ENCODE assay signal across 20 cellular contexts in the genomic region with DNA sequence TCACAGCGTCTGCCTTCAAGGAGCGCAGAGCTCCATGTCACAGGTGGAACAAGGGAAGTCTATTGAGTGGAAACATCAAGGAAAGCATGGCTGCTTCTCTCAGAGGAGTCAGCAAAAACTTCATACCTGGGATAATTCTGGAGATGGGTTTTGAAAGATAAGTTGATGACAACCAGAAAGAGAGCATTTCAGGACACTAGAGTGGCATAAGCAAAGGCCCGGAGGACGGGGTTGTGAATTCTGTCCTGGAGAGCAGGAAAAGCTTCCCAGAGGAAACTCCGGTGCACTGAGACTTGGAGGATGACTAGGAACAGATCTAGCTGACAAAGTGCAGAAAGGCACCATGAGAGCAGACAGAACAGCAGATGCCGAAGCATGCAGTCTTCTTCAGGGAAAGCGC.
A peak's percentile ranks its signal among the peaks of the same experiment; 100 is the strongest.
DNase-seq lines count a peak whose midpoint lies in the region; ATAC-seq, FAIRE-seq and TF ChIP-seq lines count a peak whose summit lies in the region.
"Had no signal": no experiment of that assay in that cellular context is flagged by ENCODE, and none has a peak within 500 bp of the region (broad histone marks: within the 10 kb centered on the region; RNA-seq: fewer than 3 reads in every experiment).

No MANE protein-coding gene starts in this region.

- H3K27ac Mint-ChIP-seq in nephron (peak overlapping the region in 2 of 3 experiments; percentile 33 to 53), T-helper 17 cell (no peak overlapping the region)
- H3K27ac Mint-ChIP-seq: CD4-positive, CD25-positive, alpha-beta regulatory T cell; CD8-positive, alpha-beta memory T cell had no signal

- H3K56ac ChIP-seq in H1 (replicated peaks; ENCODE audit: insufficient read length, low read depth, low read length): no peak overlapping the region

- H3K4me3 Mint-ChIP-seq in nephron: no peak overlapping the region
- no peak overlapping the region for H3K4me3 Mint-ChIP-seq in T-helper 17 cell
- H3K4me3 Mint-ChIP-seq: CD4-positive, CD25-positive, alpha-beta regulatory T cell; CD8-positive, alpha-beta memory T cell had no signal

- no peak overlapping the region for H3K14ac ChIP-seq in H1 (ENCODE audit: insufficient read length)

- H2BK5ac ChIP-seq in H1 (ENCODE audit: low read depth, low read length): no peak overlapping the region

- H3K23ac ChIP-seq in H1 (ENCODE audit: insufficient read length): no peak overlapping the region

- no peaks in the 10 kb centered on the region for H3K27me3 Mint-ChIP-seq in nephron (ENCODE audit: low read depth)
- H3K27me3 Mint-ChIP-seq in T-helper 17 cell: peaks cover 34% of the 10 kb centered on the region
- H3K27me3 Mint-ChIP-seq: CD4-positive, CD25-positive, alpha-beta regulatory T cell; CD8-positive, alpha-beta memory T cell had no signal

- no peak for TF ChIP-seq EP300 in H1 (IDR thresholded peaks at IDR 0.05; ENCODE audit: borderline replicate concordance in 1 of 2, low read depth in 2 of 2, low read length in 2 of 2)

- no peak overlapping the region for H2AK5ac ChIP-seq in H1 (ENCODE audit: low read depth, low read length)

- no peaks in the 10 kb centered on the region for H3K79me2 ChIP-seq in H1 (ENCODE audit: control insufficient read depth in 1 of 2, insufficient read depth in 2 of 2, low read length in 2 of 2)

- H4K5ac ChIP-seq in H1 (ENCODE audit: insufficient read length, low read depth, low read length): no peak overlapping the region

- no peak overlapping the region for H3K9ac ChIP-seq in H1 (replicated peaks in 1 of 4; ENCODE audit: extremely low read depth in 1 of 4, low read depth in 3 of 4, low read length in 3 of 4)
- H3K9ac ChIP-seq: GM23248 had no signal

- TF ChIP-seq POLR2A in H1 (IDR thresholded peaks at IDR 0.05; ENCODE audit: control extremely low read depth in 1 of 2, low read depth in 2 of 2, low read length in 2 of 2) (no peak), gastrocnemius medialis (IDR thresholded peaks at IDR 0.05) (no peak)

- H3K79me1 ChIP-seq in H1 (ENCODE audit: low read depth, low read length): no peaks in the 10 kb centered on the region

- H4K91ac ChIP-seq in H1 (replicated peaks; ENCODE audit: insufficient read length, low read length): no peak overlapping the region

- no peak overlapping the region for H2AFZ ChIP-seq in H1 (ENCODE audit: low read length)
- H2AFZ ChIP-seq: GM23248 had no signal

- H3K9me3 ChIP-seq in heart right ventricle (no peaks in the 10 kb centered on the region), H1 (ENCODE audit: insufficient read depth in 2 of 2, low read depth in 1 of 2, low read length in 1 of 2) (no peaks in the 10 kb centered on the region), gastrocnemius medialis (no peaks in the 10 kb centered on the region), T-helper 17 cell (ENCODE audit: control insufficient read depth, low read length, poor library complexity, severe bottlenecking) (no peaks in the 10 kb centered on the region)
- H3K9me3 ChIP-seq: BE2C, Caco-2 had no signal

- no peak overlapping the region for H2BK15ac ChIP-seq in H1 (ENCODE audit: low read length)

- TF ChIP-seq CTCF in heart right ventricle (IDR thresholded peaks at IDR 0.05) (no peak), H1 (IDR thresholded peaks at IDR 0.05; ENCODE audit: control extremely low read depth in 1 of 3, insufficient read depth in 1 of 3, low read depth in 1 of 3, low read length in 3 of 3) (no peak), nephron (IDR thresholded peaks at IDR 0.05; ENCODE audit: unreplicated experiment in 3 of 3) (no peak), gastrocnemius medialis (IDR thresholded peaks at IDR 0.05 in 4 of 5, conservative IDR thresholded peaks at IDR 0.05 in 1 of 5) (no peak), foreskin keratinocyte (conservative IDR thresholded peaks at IDR 0.05) (no peak)

- CTCF ChIA-PET in H1 (lab: Charles Lee; ENCODE audit: partially characterized antibody): no interaction called here

- no peaks in the 10 kb centered on the region for H3K23me2 ChIP-seq in H1 (ENCODE audit: low read depth, low read length)

- in situ Hi-C loops in gastrocnemius medialis (cut with MboI; ENCODE audit: low sequenced_read_pairs in 4 of 4): no loop called here

- POLR2A ChIA-PET in H1 (lab: Charles Lee; ENCODE audit: partially characterized antibody): no interaction called here

- H3K9me3 Mint-ChIP-seq in nephron: no peaks in the 10 kb centered on the region

- no peak overlapping the region for H2BK20ac ChIP-seq in H1 (ENCODE audit: low read length)

- no peak overlapping the region for H3K4ac ChIP-seq in H1 (replicated peaks; ENCODE audit: insufficient read length, low read depth, low read length)

- no peak overlapping the region for H2BK120ac ChIP-seq in H1 (replicated peaks; ENCODE audit: low read depth, low read length)

- FAIRE-seq in H1 (lab: Jason Lieb, UNC): no peak
- FAIRE-seq: D721Med, G401.6, GM12891, GM19239, H54 had no signal

- ATAC-seq in heart right ventricle (no peak), Right ventricle myocardium superior (ENCODE audit: poor library complexity) (no peak), gastrocnemius medialis (peak; percentile 3 to 18), T-helper 17 cell (no peak), foreskin keratinocyte (no peak)

- no peak overlapping the region for H3K18ac ChIP-seq in H1 (ENCODE audit: extremely low read depth, low read length)

- 75 to 83% methylated on average over 7 of the region's 7 CpGs for WGBS in heart right ventricle, 2 donors
- WGBS in H1 (ENCODE audit: extremely low coverage in 1 of 2, insufficient coverage in 1 of 2, insufficient read length in 1 of 2, insufficient replicate concordance in 2 of 2, low coverage in 1 of 2, low lambda C conversion rate in 2 of 2, missing lambda C conversion rate in 1 of 2), 2 experiments: 93% methylated on average over 7 of the region's 7 CpGs; no CpG with 5 or more reads in 1 of the 2 experiments

- no peaks in the 10 kb centered on the region for H3K36me3 ChIP-seq in heart right ventricle
- H3K36me3 ChIP-seq in H1 (ENCODE audit: control insufficient read depth in 2 of 4, insufficient read depth in 4 of 4, low read length in 3 of 4): no peaks in the 10 kb centered on the region
- no peaks in the 10 kb centered on the region for H3K36me3 ChIP-seq in gastrocnemius medialis
- H3K36me3 ChIP-seq: BE2C had no signal

- H3K4me1 ChIP-seq in heart right ventricle: peaks cover 0 to 39% (median 26%) of the 10 kb centered on the region in 9 donors
- H3K4me1 ChIP-seq in H1 (replicated peaks in 1 of 4; ENCODE audit: control insufficient read depth in 3 of 4, insufficient read depth in 4 of 4, low read length in 3 of 4): no peaks in the 10 kb centered on the region
- H3K4me1 ChIP-seq in gastrocnemius medialis: peaks cover 55 to 61% of the 10 kb centered on the region in 2 donors
- no peaks in the 10 kb centered on the region for H3K4me1 ChIP-seq in foreskin keratinocyte
- H3K4me1 ChIP-seq: BE2C had no signal

- H4K20me1 ChIP-seq in H1 (replicated peaks in 1 of 2; ENCODE audit: control insufficient read depth in 1 of 2, insufficient read depth in 2 of 2, low read length in 2 of 2): no peaks in the 10 kb centered on the region

- H3K36me3 Mint-ChIP-seq in nephron (ENCODE audit: low read depth) (no peaks in the 10 kb centered on the region), T-helper 17 cell (ENCODE audit: low read depth) (no peaks in the 10 kb centered on the region)
- H3K36me3 Mint-ChIP-seq: CD4-positive, CD25-positive, alpha-beta regulatory T cell had no signal

- H4K8ac ChIP-seq in H1 (ENCODE audit: extremely low read depth, insufficient read depth, low read length): peak overlapping the region; percentile 57; the same call in 1 of the 2 replicates

- H3K4me3 ChIP-seq in heart right ventricle: no peak overlapping the region
- H3K4me3 ChIP-seq in H1 (ENCODE audit: extremely low read depth in 1 of 4, insufficient read depth in 2 of 4, low read depth in 3 of 4, low read length in 4 of 4): no peak overlapping the region
- peak overlapping the region in 2 of 4 donors; percentile 4 to 32 for H3K4me3 ChIP-seq in gastrocnemius medialis
- H3K4me3 ChIP-seq: GM23248 had no signal

- no peak for TF ChIP-seq RAD21 in H1 (IDR thresholded peaks at IDR 0.05 in 1 of 2, conservative IDR thresholded peaks at IDR 0.05 in 1 of 2; ENCODE audit: low read depth in 2 of 2, low read length in 2 of 2)

- intact Hi-C loops in heart right ventricle (cut with DNase I) (no loop called here), Right ventricle myocardium superior (cut with DNase I) (no loop called here), gastrocnemius medialis (cut with DNase I; ENCODE audit: low total_unique reads) (loop anchor here (5.0 to 10.0 kb wide), 4 partner anchors 99 to 458 kb away; a partner anchor contains a TSS)

- H3K4me1 Mint-ChIP-seq in nephron (peaks cover 48% of the 10 kb centered on the region), T-helper 17 cell (no peaks in the 10 kb centered on the region)
- H3K4me1 Mint-ChIP-seq: CD4-positive, CD25-positive, alpha-beta regulatory T cell; CD8-positive, alpha-beta memory T cell had no signal

- peak overlapping the region; percentile 42; the same call in 1 of the 2 replicates for H2BK12ac ChIP-seq in H1 (ENCODE audit: low read depth, low read length)

- H3K4me2 ChIP-seq in H1 (ENCODE audit: insufficient read depth in 1 of 2, low read depth in 2 of 2, low read length in 2 of 2): no peak overlapping the region

- no peak for DNase-seq in heart right ventricle
- DNase-seq in Right ventricle myocardium superior: no peak
- DNase-seq in H1 (ENCODE audit: low read depth in 1 of 2, low spot score in 2 of 2): no peak
- no peak for DNase-seq in gastrocnemius medialis
- no peak for DNase-seq in LoVo (ENCODE audit: low spot score)
- DNase-seq in T-helper 17 cell: no peak
- no peak for DNase-seq in foreskin keratinocyte
- DNase-seq: BE2C; C1 segment of cervical spinal cord; Caco-2; CD4-positive, CD25-positive, alpha-beta regulatory T cell; CD8-positive, alpha-beta memory T cell; GM23248; HCEC 1CT had no signal

- H3K27me3 ChIP-seq in heart right ventricle: no peaks in the 10 kb centered on the region
- H3K27me3 ChIP-seq in H1 (replicated peaks in 1 of 4; ENCODE audit: control insufficient read depth in 3 of 4, extremely low read depth in 1 of 4, insufficient read depth in 3 of 4, low read length in 3 of 4): no peaks in the 10 kb centered on the region
- H3K27me3 ChIP-seq in gastrocnemius medialis: no peaks in the 10 kb centered on the region
- H3K27me3 ChIP-seq in foreskin keratinocyte: no peaks in the 10 kb centered on the region
- H3K27me3 ChIP-seq: BE2C had no signal

- H3K27ac ChIP-seq in heart right ventricle (peak overlapping the region in 9 of 10 donors; percentile 47 to 80 (median 74)), H1 (ENCODE audit: low read depth, low read length) (no peak overlapping the region), gastrocnemius medialis (peak overlapping the region; percentile 73 to 92 (median 82)), foreskin keratinocyte (no peak overlapping the region)
- H3K27ac ChIP-seq: GM23248 had no signal

TF ChIP-seq in H1, 55 proteins besides CTCF, POLR2A, EP300 and RAD21 (continues in another document):
- TF ChIP-seq RFX5 (IDR thresholded peaks at IDR 0.05; ENCODE audit: borderline replicate concordance, low read depth, low read length): no peak

Comparison
In these comparisons a context has a peak if more than half of its experiments do, and no peak if none do; other contexts are left out.
1. ATAC-seq: peak in gastrocnemius medialis (2 of 2); none in heart right ventricle (0 of 8), Right ventricle myocardium superior (single experiment), T-helper 17 cell (single experiment) and foreskin keratinocyte (single experiment).
2. H3K27ac ChIP-seq: peak in heart right ventricle (9 of 10) and gastrocnemius medialis (4 of 4); none in H1 (single experiment) and foreskin keratinocyte (single experiment).